In the genomic region with DNA sequence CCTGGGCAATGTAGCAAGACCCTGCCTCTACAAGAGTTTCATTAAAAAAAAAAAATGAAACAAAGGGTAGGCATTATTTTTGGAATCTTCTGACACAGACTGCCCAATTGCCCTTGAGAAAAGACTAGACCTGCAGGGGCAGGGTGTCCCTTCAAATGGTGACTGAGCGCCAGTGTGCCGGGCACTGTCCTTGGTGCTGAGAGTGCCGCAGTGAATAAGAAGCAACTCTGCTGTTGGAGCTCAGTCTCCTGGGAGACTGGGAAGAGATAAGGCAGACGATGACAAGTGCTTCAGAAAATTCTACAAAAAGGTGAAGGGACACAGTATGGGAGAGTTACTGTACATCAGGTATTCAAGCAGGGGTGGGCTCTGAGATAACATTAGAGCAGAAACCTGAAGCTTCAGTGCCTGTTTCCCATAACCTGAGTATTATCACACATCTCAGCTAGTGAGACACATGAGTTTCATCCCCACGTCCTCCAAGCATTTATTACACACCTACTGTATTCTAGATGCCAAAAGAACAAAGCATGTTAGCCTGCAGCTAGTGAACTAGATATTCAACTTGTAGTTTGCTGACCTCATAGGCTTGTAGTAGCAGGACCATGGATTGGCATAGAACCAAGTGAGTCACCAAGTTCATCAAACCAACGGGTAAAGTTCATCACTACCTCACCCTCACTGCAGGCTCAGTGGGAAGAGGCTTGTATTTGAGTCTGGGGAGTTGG, we compare ENCODE assay signal across 9 cellular contexts. TPM values are rescaled to one million over a fixed set of nuclear protein-coding genes. Genes with fewer than 3 reads are reported as not detected.
DNase-seq lines count a peak whose midpoint lies in the region; ATAC-seq and TF ChIP-seq lines count a peak whose summit lies in the region.
"Had no signal": no experiment of that assay in that cellular context is flagged by ENCODE, and none has a peak within 500 bp of the region (broad histone marks: within the 10 kb centered on the region; RNA-seq: fewer than 3 reads in every experiment).

No MANE protein-coding gene starts in this region.

- WGBS in stomach, 5 donors = 6 to 16% (median 11%) methylated on average over 6 of the region's 6 CpGs

- H3K4me1 ChIP-seq in cardiac muscle cell (ENCODE audit: low read depth) (no peaks in the 10 kb centered on the region), RWPE2 (ENCODE audit: insufficient read depth, poor library complexity, severe bottlenecking) (no peaks in the 10 kb centered on the region), stomach (peaks cover 0 to 8% (median 0%) of the 10 kb centered on the region in 4 donors)

- peak; percentile 93 for ATAC-seq in RWPE2 (ENCODE audit: low read depth)
- no peak for ATAC-seq in HG03457 (IDR thresholded peaks at IDR 0.05; ENCODE audit: unreplicated experiment)

- peak; percentile 54 to 86 for DNase-seq in cardiac muscle cell (ENCODE audit: low read depth in 1 of 2, low spot score in 1 of 2)
- DNase-seq in cardiac septum (ENCODE audit: low spot score) = no peak
- DNase-seq in RWPE2 (ENCODE audit: low spot score) = no peak
- DNase-seq in fibroblast of gingiva (ENCODE audit: low read depth) = peak; percentile 30
- peak; percentile 58 for DNase-seq in stomach
- no peak for DNase-seq in G401 (ENCODE audit: low spot score)
- DNase-seq in GF-D8 (lab: John Stamatoyannopoulos, UW) = no peak

- peaks cover 11% of the 10 kb centered on the region for H3K27me3 ChIP-seq in cardiac muscle cell
- H3K27me3 ChIP-seq in RWPE2 (ENCODE audit: insufficient read depth, poor library complexity, severe bottlenecking) = no peaks in the 10 kb centered on the region
- peaks cover 0 to 19% (median 0%) of the 10 kb centered on the region in 3 donors for H3K27me3 ChIP-seq in stomach

- H3K27ac ChIP-seq in cardiac muscle cell = no peak overlapping the region
- H3K27ac ChIP-seq in RWPE2 (ENCODE audit: poor library complexity, severe bottlenecking) = no peak overlapping the region
- H3K27ac ChIP-seq in stomach = no peak overlapping the region
- H3K27ac ChIP-seq: HL-60 had no signal

- TF ChIP-seq EP300 in stomach (IDR thresholded peaks at IDR 0.05) = no peak

- TF ChIP-seq CTCF in cardiac muscle cell (IDR thresholded peaks at IDR 0.05; ENCODE audit: low read depth, low read length) = no peak
- no peak for TF ChIP-seq CTCF in RWPE2 (IDR thresholded peaks at IDR 0.05; ENCODE audit: poor library complexity, severe bottlenecking)
- TF ChIP-seq CTCF in stomach (IDR thresholded peaks at IDR 0.05) = no peak

- H3K36me3 ChIP-seq in cardiac muscle cell (no peaks in the 10 kb centered on the region), RWPE2 (ENCODE audit: low read depth) (no peaks in the 10 kb centered on the region), stomach (no peaks in the 10 kb centered on the region)

- H3K9me3 ChIP-seq in cardiac muscle cell (ENCODE audit: low read depth) (no peaks in the 10 kb centered on the region), RWPE2 (ENCODE audit: severe bottlenecking) (no peaks in the 10 kb centered on the region), stomach (no peaks in the 10 kb centered on the region)

- in situ Hi-C loops in G401 (cut with HindIII; ENCODE audit: low sequenced_read_pairs) = no loop called here

- intact Hi-C loops in cardiac septum (cut with DNase I) = no loop called here
- intact Hi-C loops in stomach (cut with DNase I; ENCODE audit: low total_unique reads) = no loop called here

- TF ChIP-seq POLR2A in stomach (IDR thresholded peaks at IDR 0.05) = no peak

- H3K4me3 ChIP-seq in cardiac muscle cell (no peak overlapping the region), RWPE2 (ENCODE audit: severe bottlenecking) (no peak overlapping the region), stomach (no peak overlapping the region)

RNA-seq across cellular contexts. Expression of gene RPL11, which starts 18.4 kb away (rescaled TPM):
- total RNA-seq in cardiac muscle cell (1,294 and 1,627 TPM in 2 replicates), cardiac septum (521 TPM), stomach (1,000 to 10,000 TPM in 1 of 5 donors, 100 to 1,000 TPM in 4; 255 to 1,618 (median 778) TPM)
- polyA plus RNA-seq in cardiac muscle cell (590 and 630 TPM in 2 replicates), stomach (1,000 to 10,000 TPM; 3,493 to 4,094 (median 3,871) TPM)
- 769 and 873 TPM in 2 replicates for total RNA-seq in G401 (2014; rRNA removed; shearing (Covaris generic))

Comparison
In these comparisons a context has a peak if more than half of its experiments do, and no peak if none do; other contexts are left out.
1. DNase-seq: peak in cardiac muscle cell (2 of 2), fibroblast of gingiva (single experiment) and stomach (single experiment); none in cardiac septum (single experiment), RWPE2 (single experiment), G401 (single experiment) and GF-D8 (single experiment).